In genomic region chrX:16786791-16787735, GRCh38 we compare ENCODE assay signal across 8 cellular contexts. TPM values are rescaled to one million over a fixed set of nuclear protein-coding genes. Genes with fewer than 3 reads are reported as not detected.
DNase-seq lines count a peak whose midpoint lies in the region; ATAC-seq and TF ChIP-seq lines count a peak whose summit lies in the region.

No MANE protein-coding gene starts in this region.

- H3K27me3 ChIP-seq in KMS-11 (ENCODE audit: insufficient read depth, low read depth) (no peaks in the 10 kb centered on the region), endocrine pancreas (ENCODE audit: control insufficient read depth, insufficient read depth, low read length) (no peaks in the 10 kb centered on the region), mucosa of rectum (ENCODE audit: control insufficient read depth in 2 of 2, insufficient read depth in 2 of 2, low read length in 2 of 2) (no peaks in the 10 kb centered on the region)

- POLR2A ChIA-PET in activated CD8-positive, alpha-beta T cell treated with anti-CD3 and anti-CD28 coated beads, Interleukin-2, amount 10 ng/mL, durations not matched to agents 7 days and 5 days (lab: Charles Lee) = no interaction called here

- no peaks in the 10 kb centered on the region for H3K9me3 Mint-ChIP-seq in activated CD8-positive, alpha-beta T cell treated with anti-CD3 and anti-CD28 coated beads, Interleukin-2, amount 10 ng/mL, durations not matched to agents 7 days and 5 days (ENCODE audit: insufficient read depth)

- H3K79me2 ChIP-seq in KMS-11 (ENCODE audit: insufficient read depth, low read depth) = peaks cover 49% of the 10 kb centered on the region

- H3K4me1 Mint-ChIP-seq in activated CD8-positive, alpha-beta T cell treated with anti-CD3 and anti-CD28 coated beads, Interleukin-2, amount 10 ng/mL, durations not matched to agents 7 days and 5 days (ENCODE audit: low read depth) = peaks cover 16% of the 10 kb centered on the region

- peak overlapping the region; percentile 38; the same call in 1 of the 2 replicates for H2AFZ ChIP-seq in KMS-11 (ENCODE audit: low read depth)

- CTCF ChIA-PET in activated CD8-positive, alpha-beta T cell treated with anti-CD3 and anti-CD28 coated beads, Interleukin-2, amount 10 ng/mL, durations not matched to agents 7 days and 5 days (lab: Charles Lee) = no interaction called here

- peaks cover 6% of the 10 kb centered on the region for H3K36me3 Mint-ChIP-seq in activated CD8-positive, alpha-beta T cell treated with anti-CD3 and anti-CD28 coated beads, Interleukin-2, amount 10 ng/mL, durations not matched to agents 7 days and 5 days (ENCODE audit: low read depth)

- H4K20me1 ChIP-seq in KMS-11 (ENCODE audit: insufficient read depth) = peaks cover 4% of the 10 kb centered on the region

- H3K27ac Mint-ChIP-seq in activated CD8-positive, alpha-beta T cell treated with anti-CD3 and anti-CD28 coated beads, Interleukin-2, amount 10 ng/mL, durations not matched to agents 7 days and 5 days = peak overlapping the region; percentile 93

- H3K4me3 Mint-ChIP-seq in activated CD8-positive, alpha-beta T cell treated with anti-CD3 and anti-CD28 coated beads, Interleukin-2, amount 10 ng/mL, durations not matched to agents 7 days and 5 days = peak overlapping the region; percentile 97

- H3K27me3 Mint-ChIP-seq in activated CD8-positive, alpha-beta T cell treated with anti-CD3 and anti-CD28 coated beads, Interleukin-2, amount 10 ng/mL, durations not matched to agents 7 days and 5 days (ENCODE audit: low read depth) = no peaks in the 10 kb centered on the region

- peak overlapping the region; percentile 53 for H3K4me2 ChIP-seq in KMS-11

- H3K9me3 ChIP-seq in endocrine pancreas (ENCODE audit: control insufficient read depth, low read length) = no peaks in the 10 kb centered on the region
- no peaks in the 10 kb centered on the region for H3K9me3 ChIP-seq in mucosa of rectum (ENCODE audit: control insufficient read depth in 2 of 2, low read length in 2 of 2)

- ATAC-seq in activated CD8-positive, alpha-beta T cell treated with anti-CD3 and anti-CD28 coated beads, Interleukin-2, amount 10 ng/mL, durations not matched to agents 7 days and 5 days = peak; percentile 28
- peak; percentile 25 for ATAC-seq in stimulated activated naive CD8-positive, alpha-beta T cell treated with anti-CD3 and anti-CD28 coated beads, Interleukin-15, Interleukin-2, amounts not matched to agents 100 U/mL and 50 U/mL, for 24 hours
- ATAC-seq in HG03565 (IDR thresholded peaks at IDR 0.05; ENCODE audit: unreplicated experiment) = no peak

- peak; percentile 33 for DNase-seq in NK-92 treated with Interleukin-12 subunit alpha and Interleukin-12 subunit beta, amount 100 ng/mL, for 24 hours (lab: John Stamatoyannopoulos, UW)
- DNase-seq in NK-92 (lab: John Stamatoyannopoulos, UW; ENCODE audit: unreplicated experiment) = no peak
- DNase-seq in activated CD8-positive, alpha-beta T cell treated with anti-CD3 and anti-CD28 coated beads, Interleukin-2, amount 10 ng/mL, durations not matched to agents 7 days and 5 days = peak; percentile 37
- peak; percentile 41 for DNase-seq in stimulated activated naive CD8-positive, alpha-beta T cell treated with anti-CD3 and anti-CD28 coated beads, Interleukin-15, Interleukin-2, amounts not matched to agents 100 U/mL and 50 U/mL, for 24 hours

- TF ChIP-seq CTCF in KMS-11 (conservative IDR thresholded peaks at IDR 0.05; ENCODE audit: low read depth, low read length) = no peak

- peak overlapping the region; percentile 90 for H3K9ac ChIP-seq in KMS-11
- H3K9ac ChIP-seq in endocrine pancreas (ENCODE audit: control insufficient read depth, insufficient read depth, low read length) = peak overlapping the region; percentile 51
- H3K9ac ChIP-seq in mucosa of rectum (ENCODE audit: low read depth in 1 of 2, low read length in 2 of 2) = peak overlapping the region; percentile 32 to 62

- H3K27ac ChIP-seq in KMS-11 (peak overlapping the region; percentile 75), mucosa of rectum (ENCODE audit: low read depth in 2 of 2, low read length in 2 of 2) (peak overlapping the region; percentile 85 to 87)

- H3K4me3 ChIP-seq in KMS-11 (IDR thresholded peaks at IDR 0.05; ENCODE audit: insufficient read depth, low read depth, low read length) (no peak overlapping the region), endocrine pancreas (ENCODE audit: control insufficient read depth, insufficient read depth, low read length) (peak overlapping the region; percentile 74), mucosa of rectum (ENCODE audit: low read length in 2 of 2) (peak overlapping the region; percentile 88 to 96)

- H3K36me3 ChIP-seq in KMS-11 (ENCODE audit: insufficient read depth) (no peaks in the 10 kb centered on the region), endocrine pancreas (ENCODE audit: control insufficient read depth, insufficient read depth, low read length) (no peaks in the 10 kb centered on the region), mucosa of rectum (ENCODE audit: control insufficient read depth in 2 of 2, insufficient read depth in 2 of 2, low read length in 2 of 2) (no peaks in the 10 kb centered on the region)

- H3K4me1 ChIP-seq in KMS-11 (ENCODE audit: low read depth, poor library complexity, severe bottlenecking) (peaks cover 20% of the 10 kb centered on the region), endocrine pancreas (ENCODE audit: control insufficient read depth, insufficient read depth, low read length) (no peaks in the 10 kb centered on the region), mucosa of rectum (ENCODE audit: control insufficient read depth in 2 of 2, insufficient read depth in 2 of 2, low read length in 2 of 2) (peaks cover 3 to 5% of the 10 kb centered on the region in 2 donors)

RNA-seq across cellular contexts. Expression of gene TXLNG, which starts 0.8 kb away (rescaled TPM):
- total RNA-seq in activated CD8-positive, alpha-beta T cell treated with anti-CD3 and anti-CD28 coated beads, Interleukin-2, amount 10 ng/mL, durations not matched to agents 7 days and 5 days = 10 to 100 TPM; 10.8 to 10.9 TPM
